ENCODE assay signal across 24 cellular contexts in the genomic region with DNA sequence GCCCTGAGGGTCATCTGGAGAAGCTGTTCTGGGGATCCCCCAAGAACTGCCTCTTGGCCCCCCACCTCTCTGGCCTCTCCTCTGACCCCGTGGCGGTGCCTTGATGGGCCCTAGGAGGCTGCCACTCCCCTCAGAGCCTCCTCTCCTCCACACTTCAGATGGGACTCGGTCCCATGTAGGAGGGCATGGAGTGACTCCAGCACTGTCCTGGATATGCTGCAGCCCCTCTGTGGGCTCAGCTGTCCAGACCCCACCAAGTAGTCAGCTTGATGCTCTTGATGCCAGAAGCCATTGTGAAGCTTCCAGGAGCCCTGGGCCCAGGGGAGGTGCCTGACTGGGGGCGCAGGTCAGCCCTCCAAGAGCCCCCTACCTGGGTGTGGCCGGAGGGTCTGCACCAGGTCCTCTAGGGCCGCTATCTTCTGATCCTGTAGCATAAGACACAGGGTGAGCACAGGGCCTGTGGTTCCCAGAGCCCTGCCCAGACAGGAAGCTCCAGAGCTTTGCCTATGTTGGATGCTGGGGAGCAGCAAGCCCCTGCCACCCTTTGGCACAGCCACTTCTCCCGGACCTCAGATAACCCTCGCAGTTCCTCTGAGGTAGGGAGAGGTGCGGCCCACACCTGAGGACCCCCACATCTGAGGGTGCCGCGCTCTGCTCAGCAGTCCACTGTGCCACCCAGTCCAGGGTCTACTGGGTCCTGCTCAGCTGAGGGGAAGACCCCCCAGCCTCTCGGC. TPM values are rescaled to one million over a fixed set of nuclear protein-coding genes. Genes with fewer than 3 reads are reported as not detected.
DNase-seq lines count a peak whose midpoint lies in the region; ATAC-seq lines count a peak whose summit lies in the region.
"Had no signal": no experiment of that assay in that cellular context is flagged by ENCODE, and none has a peak within 500 bp of the region (broad histone marks: within the 10 kb centered on the region; RNA-seq: fewer than 3 reads in every experiment).

No MANE protein-coding gene starts in this region.

- no peaks in the 10 kb centered on the region for H3K36me3 Mint-ChIP-seq in activated naive CD4-positive, alpha-beta T cell treated with anti-CD3 and anti-CD28 coated beads, Interleukin-2, amount 50 U/mL, for 72 hours

- no peak for DNase-seq in activated naive CD4-positive, alpha-beta T cell treated with anti-CD3 and anti-CD28 coated beads, Interleukin-2, amount 50 U/mL, for 72 hours (ENCODE audit: low spot score in 2 of 2)
- DNase-seq in activated naive CD4-positive, alpha-beta T cell treated with Interleukin-2 at 50 U/mL for 16 hours, result no peak
- DNase-seq in epithelial cell of prostate (ENCODE audit: low read depth, low spot score) (no peak), posterior vena cava (ENCODE audit: low spot score) (peak; percentile 42), NOMO-1 treated with dmso at 0.1 percent for 144 hours (lab: John Stamatoyannopoulos, UW; ENCODE audit: unreplicated experiment) (no peak), kidney tubule cell (ENCODE audit: low spot score) (no peak), RKO (ENCODE audit: low spot score) (no peak), NOMO-1 treated with DMSO at 0.1 percent for 48 hours (lab: John Stamatoyannopoulos, UW; ENCODE audit: unreplicated experiment) (no peak)
- DNase-seq: BE2C; CD4-positive, CD25-positive, alpha-beta regulatory T cell; H9; KBM-7; MV-4-11; NCI-H1105 treated with DMSO at 0.1 percent for 48 hours; NCI-H146; NCI-H1930; NCI-H2107; NCI-H524; NCI-H774; SK-N-SH had no signal

- intact Hi-C loops in posterior vena cava (cut with DNase I), result no loop called here

- no peak for ATAC-seq in activated naive CD4-positive, alpha-beta T cell treated with anti-CD3 and anti-CD28 coated beads, Interleukin-2, amount 50 U/mL, for 72 hours
- ATAC-seq: Panc1 had no signal

- no peaks in the 10 kb centered on the region for H3K9me3 Mint-ChIP-seq in activated naive CD4-positive, alpha-beta T cell treated with anti-CD3 and anti-CD28 coated beads, Interleukin-2, amount 50 U/mL, for 72 hours
- H3K9me3 Mint-ChIP-seq: H9 had no signal

- peak overlapping the region; percentile 70 for H3K27ac ChIP-seq in epithelial cell of prostate
- H3K27ac ChIP-seq: 22Rv1 had no signal

- peak overlapping the region; percentile 38 to 60 for H3K27ac Mint-ChIP-seq in activated naive CD4-positive, alpha-beta T cell treated with anti-CD3 and anti-CD28 coated beads, Interleukin-2, amount 50 U/mL, for 72 hours

RNA-seq across cellular contexts. Expression of a gene that starts 9.2 kb away (rescaled TPM):
- 10 to 100 TPM; 21.0 to 25.8 TPM for total RNA-seq in activated naive CD4-positive, alpha-beta T cell treated with anti-CD3 and anti-CD28 coated beads, Interleukin-2, amount 50 U/mL, for 72 hours
- total RNA-seq in posterior vena cava, result 10 to 100 TPM; 12.2 to 17.1 TPM

RNA-seq across cellular contexts. Expression of a gene that starts 17.3 kb away (rescaled TPM):
- total RNA-seq in activated naive CD4-positive, alpha-beta T cell treated with anti-CD3 and anti-CD28 coated beads, Interleukin-2, amount 50 U/mL, for 72 hours, result 100 to 1,000 TPM; 261 to 364 TPM
- 100 to 1,000 TPM; 163 to 190 TPM for total RNA-seq in posterior vena cava

RNA-seq across cellular contexts. Expression of a gene that starts 20.5 kb away (rescaled TPM):
- 100 to 1,000 TPM; 343 to 698 TPM for total RNA-seq in activated naive CD4-positive, alpha-beta T cell treated with anti-CD3 and anti-CD28 coated beads, Interleukin-2, amount 50 U/mL, for 72 hours
- 10 to 100 TPM in 1 of 2 donors, 1 to 10 TPM in 1; 7.0 to 16.1 TPM for total RNA-seq in posterior vena cava
- total RNA-seq: LHCN-M2, MCF 10A had no signal

RNA-seq across cellular contexts. Expression of a gene that starts 56.7 kb away (rescaled TPM):
- 1 to 10 TPM; 1.0 to 6.0 TPM for total RNA-seq in activated naive CD4-positive, alpha-beta T cell treated with anti-CD3 and anti-CD28 coated beads, Interleukin-2, amount 50 U/mL, for 72 hours
- total RNA-seq in posterior vena cava, result under 1 TPM in 1 of 2 donors, not detected in 1; 0.52 TPM
- total RNA-seq: LHCN-M2 had no signal

Comparison
In these comparisons a context has a peak if more than half of its experiments do, and no peak if none do; other contexts are left out.
1. RNA of a gene that starts 20.5 kb away (total RNA-seq): 343 to 698 TPM in activated naive CD4-positive, alpha-beta T cell treated with anti-CD3 and anti-CD28 coated beads, Interleukin-2, amount 50 U/mL, for 72 hours; 7.0 to 16.1 TPM in posterior vena cava; every median in the first group is over 10 times any median in the second.